In the genomic region with DNA sequence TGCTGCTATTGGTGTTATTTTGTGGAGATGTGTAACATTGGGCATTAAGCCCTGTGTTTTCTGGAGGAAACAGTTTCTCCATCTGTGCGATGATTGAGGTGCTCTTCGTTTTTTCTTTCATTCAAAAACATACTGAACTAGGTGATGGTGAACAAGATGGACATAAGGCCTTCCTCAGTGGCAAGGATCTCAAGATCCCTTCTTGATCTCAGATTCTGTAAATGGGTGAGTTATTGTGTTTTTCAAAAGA, we compare ENCODE assay signal across 1 cellular context.
TF ChIP-seq lines count a peak whose summit lies in the region.

No MANE protein-coding gene starts in this region.

TF ChIP-seq in GM23338, 12 proteins besides CTCF, POLR2A, EP300 and RAD21 (continued from another document):
- TF ChIP-seq, protein P1, sequence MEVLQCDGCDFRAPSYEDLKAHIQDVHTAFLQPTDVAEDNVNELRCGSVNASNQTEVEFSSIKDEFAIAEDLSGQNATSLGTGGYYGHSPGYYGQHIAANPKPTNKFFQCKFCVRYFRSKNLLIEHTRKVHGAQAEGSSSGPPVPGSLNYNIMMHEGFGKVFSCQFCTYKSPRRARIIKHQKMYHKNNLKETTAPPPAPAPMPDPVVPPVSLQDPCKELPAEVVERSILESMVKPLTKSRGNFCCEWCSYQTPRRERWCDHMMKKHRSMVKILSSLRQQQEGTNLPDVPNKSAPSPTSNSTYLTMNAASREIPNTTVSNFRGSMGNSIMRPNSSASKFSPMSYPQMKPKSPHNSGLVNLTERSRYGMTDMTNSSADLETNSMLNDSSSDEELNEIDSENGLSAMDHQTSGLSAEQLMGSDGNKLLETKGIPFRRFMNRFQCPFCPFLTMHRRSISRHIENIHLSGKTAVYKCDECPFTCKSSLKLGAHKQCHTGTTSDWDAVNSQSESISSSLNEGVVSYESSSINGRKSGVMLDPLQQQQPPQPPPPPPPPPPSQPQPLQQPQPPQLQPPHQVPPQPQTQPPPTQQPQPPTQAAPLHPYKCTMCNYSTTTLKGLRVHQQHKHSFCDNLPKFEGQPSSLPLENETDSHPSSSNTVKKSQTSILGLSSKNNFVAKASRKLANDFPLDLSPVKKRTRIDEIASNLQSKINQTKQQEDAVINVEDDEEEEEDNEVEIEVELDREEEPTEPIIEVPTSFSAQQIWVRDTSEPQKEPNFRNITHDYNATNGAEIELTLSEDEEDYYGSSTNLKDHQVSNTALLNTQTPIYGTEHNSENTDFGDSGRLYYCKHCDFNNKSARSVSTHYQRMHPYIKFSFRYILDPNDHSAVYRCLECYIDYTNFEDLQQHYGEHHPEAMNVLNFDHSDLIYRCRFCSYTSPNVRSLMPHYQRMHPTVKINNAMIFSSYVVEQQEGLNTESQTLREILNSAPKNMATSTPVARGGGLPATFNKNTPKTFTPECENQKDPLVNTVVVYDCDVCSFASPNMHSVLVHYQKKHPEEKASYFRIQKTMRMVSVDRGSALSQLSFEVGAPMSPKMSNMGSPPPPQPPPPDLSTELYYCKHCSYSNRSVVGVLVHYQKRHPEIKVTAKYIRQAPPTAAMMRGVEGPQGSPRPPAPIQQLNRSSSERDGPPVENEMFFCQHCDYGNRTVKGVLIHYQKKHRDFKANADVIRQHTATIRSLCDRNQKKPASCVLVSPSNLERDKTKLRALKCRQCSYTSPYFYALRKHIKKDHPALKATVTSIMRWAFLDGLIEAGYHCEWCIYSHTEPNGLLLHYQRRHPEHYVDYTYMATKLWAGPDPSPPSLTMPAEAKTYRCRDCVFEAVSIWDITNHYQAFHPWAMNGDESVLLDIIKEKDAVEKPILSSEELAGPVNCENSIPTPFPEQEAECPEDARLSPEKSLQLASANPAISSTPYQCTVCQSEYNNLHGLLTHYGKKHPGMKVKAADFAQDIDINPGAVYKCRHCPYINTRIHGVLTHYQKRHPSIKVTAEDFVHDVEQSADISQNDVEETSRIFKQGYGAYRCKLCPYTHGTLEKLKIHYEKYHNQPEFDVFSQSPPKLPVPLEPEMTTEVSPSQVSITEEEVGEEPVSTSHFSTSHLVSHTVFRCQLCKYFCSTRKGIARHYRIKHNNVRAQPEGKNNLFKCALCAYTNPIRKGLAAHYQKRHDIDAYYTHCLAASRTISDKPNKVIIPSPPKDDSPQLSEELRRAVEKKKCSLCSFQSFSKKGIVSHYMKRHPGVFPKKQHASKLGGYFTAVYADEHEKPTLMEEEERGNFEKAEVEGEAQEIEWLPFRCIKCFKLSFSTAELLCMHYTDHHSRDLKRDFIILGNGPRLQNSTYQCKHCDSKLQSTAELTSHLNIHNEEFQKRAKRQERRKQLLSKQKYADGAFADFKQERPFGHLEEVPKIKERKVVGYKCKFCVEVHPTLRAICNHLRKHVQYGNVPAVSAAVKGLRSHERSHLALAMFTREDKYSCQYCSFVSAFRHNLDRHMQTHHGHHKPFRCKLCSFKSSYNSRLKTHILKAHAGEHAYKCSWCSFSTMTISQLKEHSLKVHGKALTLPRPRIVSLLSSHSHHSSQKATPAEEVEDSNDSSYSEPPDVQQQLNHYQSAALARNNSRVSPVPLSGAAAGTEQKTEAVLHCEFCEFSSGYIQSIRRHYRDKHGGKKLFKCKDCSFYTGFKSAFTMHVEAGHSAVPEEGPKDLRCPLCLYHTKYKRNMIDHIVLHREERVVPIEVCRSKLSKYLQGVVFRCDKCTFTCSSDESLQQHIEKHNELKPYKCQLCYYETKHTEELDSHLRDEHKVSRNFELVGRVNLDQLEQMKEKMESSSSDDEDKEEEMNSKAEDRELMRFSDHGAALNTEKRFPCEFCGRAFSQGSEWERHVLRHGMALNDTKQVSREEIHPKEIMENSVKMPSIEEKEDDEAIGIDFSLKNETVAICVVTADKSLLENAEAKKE (CRISPR knock-in tag; IDR thresholded peaks at IDR 0.05): no peak
- TF ChIP-seq POLR2AphosphoS5 (IDR thresholded peaks at IDR 0.05; ENCODE audit: low read depth): no peak
- TF ChIP-seq, protein P2, sequence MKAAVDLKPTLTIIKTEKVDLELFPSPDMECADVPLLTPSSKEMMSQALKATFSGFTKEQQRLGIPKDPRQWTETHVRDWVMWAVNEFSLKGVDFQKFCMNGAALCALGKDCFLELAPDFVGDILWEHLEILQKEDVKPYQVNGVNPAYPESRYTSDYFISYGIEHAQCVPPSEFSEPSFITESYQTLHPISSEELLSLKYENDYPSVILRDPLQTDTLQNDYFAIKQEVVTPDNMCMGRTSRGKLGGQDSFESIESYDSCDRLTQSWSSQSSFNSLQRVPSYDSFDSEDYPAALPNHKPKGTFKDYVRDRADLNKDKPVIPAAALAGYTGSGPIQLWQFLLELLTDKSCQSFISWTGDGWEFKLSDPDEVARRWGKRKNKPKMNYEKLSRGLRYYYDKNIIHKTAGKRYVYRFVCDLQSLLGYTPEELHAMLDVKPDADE (IDR thresholded peaks at IDR 0.05): no peak
TF ChIP-seq in GM23338: peak in this region for 0.
